ENCODE assay signal across 21 cellular contexts in genomic region chr19:27867981-27868380, GRCh38.
"Had no signal": no experiment of that assay in that cellular context is flagged by ENCODE, and none has a peak within 500 bp of the region (broad histone marks: within the 10 kb centered on the region; RNA-seq: fewer than 3 reads in every experiment).

No MANE protein-coding gene starts in this region.

- H3K27ac ChIP-seq: heart right ventricle, hepatocyte, lower lobe of right lung, ovary, prostate gland, spleen, tibial nerve, vagina had no signal

- H3K79me2 ChIP-seq: hepatocyte had no signal

- H3K27me3 ChIP-seq: heart right ventricle, hepatocyte, ovary, spleen, tibial nerve, vagina had no signal

- DNase-seq: heart right ventricle; kidney glomerular epithelial cell; left cardiac atrium; left ventricle myocardium superior; lower lobe of right lung; mammary epithelial cell; mesendoderm; naive thymus-derived CD4-positive, alpha-beta T cell; ovary; posterior cingulate gyrus; retina; right cardiac atrium; small intestine; spleen; stimulated activated CD4-positive, alpha-beta T cell treated with anti-CD3 and anti-CD28 coated beads, Interleukin-4, amount 100 ng/mL, for 24 hours; stimulated activated naive CD4-positive, alpha-beta T cell had no signal

- H3K9me3 ChIP-seq: lower lobe of right lung, ovary, prostate gland, vagina had no signal

- H3K36me3 ChIP-seq: heart right ventricle, lower lobe of right lung, ovary, prostate gland, spleen, tibial nerve, vagina had no signal

- H2AFZ ChIP-seq: hepatocyte had no signal

- H3K4me1 ChIP-seq: heart right ventricle, lower lobe of right lung, prostate gland, spleen, tibial nerve, vagina had no signal

- FAIRE-seq: keratinocyte, small intestine had no signal

- H3K4me2 ChIP-seq: hepatocyte had no signal

- H3K4me3 ChIP-seq: heart right ventricle, hepatocyte, lower lobe of right lung, ovary, prostate gland, spleen, tibial nerve, vagina had no signal
